ENCODE assay signal across 4 cellular contexts in genomic region chr1:64257233-64257632, GRCh38.
TF ChIP-seq lines count a peak whose summit lies in the region.

No MANE protein-coding gene starts in this region.

TF ChIP-seq in HEK293, 187 proteins besides CTCF, POLR2A, EP300 and RAD21:
- TF ChIP-seq ZNF146 (tag by site-specific recombination; IDR thresholded peaks at IDR 0.05) (peak; percentile 93), ZNF580 (tag by site-specific recombination; IDR thresholded peaks at IDR 0.05) (peak; percentile 25; the same call in 1 of the 2 replicates)

TF ChIP-seq in WTC11, 78 proteins besides CTCF, POLR2A, EP300 and RAD21:
- TF ChIP-seq GTF2I (CRISPR knock-in tag; conservative IDR thresholded peaks at IDR 0.05) = 0 out of 2 replicates have a peak, but pooled peaks have one; percentile 11

TF ChIP-seq in K562, 482 proteins besides CTCF, POLR2A, EP300 and RAD21:
- peak; percentile 14 for TF ChIP-seq ZNF146 (CRISPR knock-in tag; IDR thresholded peaks at IDR 0.05; ENCODE audit: unreplicated experiment)

TF ChIP-seq in H1, 55 proteins besides CTCF, POLR2A, EP300 and RAD21:
- peak; percentile 40; the same call in 1 of the 2 replicates for TF ChIP-seq KDM1A (IDR thresholded peaks at IDR 0.05; ENCODE audit: borderline replicate concordance, low read length)
